8 cellular contexts compared by ENCODE assay signal in the genomic region with DNA sequence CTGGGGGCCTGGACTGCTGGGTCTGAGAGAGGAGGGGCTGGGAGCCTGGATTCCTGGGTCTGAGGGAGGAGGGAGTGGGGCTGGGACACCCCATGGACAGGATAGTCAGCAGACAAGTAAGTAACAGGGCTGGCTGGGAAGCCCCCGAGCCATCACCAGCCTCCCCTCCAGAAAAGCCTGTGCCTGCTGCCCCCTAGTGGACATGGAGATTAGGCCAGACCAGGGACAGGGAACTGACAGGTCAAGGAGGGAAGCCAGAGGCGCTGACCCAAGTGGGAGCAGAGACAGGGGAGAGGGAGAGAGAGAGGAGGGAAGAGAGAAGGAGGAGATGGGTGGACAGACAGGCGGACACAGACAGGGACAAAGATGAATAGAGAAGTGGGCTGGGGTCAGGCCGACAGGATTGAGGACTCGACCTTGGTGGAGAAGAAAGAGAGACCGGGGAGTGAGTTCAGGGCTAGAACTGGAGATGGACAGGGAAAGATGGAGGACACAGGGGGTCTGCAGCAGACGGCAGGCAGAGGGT. TPM values are rescaled to one million over a fixed set of nuclear protein-coding genes. Genes with fewer than 3 reads are reported as not detected.
DNase-seq lines count a peak whose midpoint lies in the region; ATAC-seq and TF ChIP-seq lines count a peak whose summit lies in the region.

No MANE protein-coding gene starts in this region.

- peaks cover 0 to 11% of the 10 kb centered on the region in 2 experiments; a peak in 2 of 4 replicates for H3K4me1 ChIP-seq in SK-N-SH (ENCODE audit: control insufficient read depth in 1 of 2, insufficient read depth in 2 of 2, low read depth in 1 of 2, low read length in 1 of 2)
- no peaks in the 10 kb centered on the region for H3K4me1 ChIP-seq in psoas muscle

- 0 out of 2 replicates have a peak, but pooled peaks cover 3% of the 10 kb centered on the region for H4K20me1 ChIP-seq in SK-N-SH (ENCODE audit: insufficient read depth)

- H3K4me3 ChIP-seq in SK-N-SH (ENCODE audit: low read depth in 2 of 2, low read length in 1 of 2) (no peak overlapping the region; a peak in 1 of 4 replicates), psoas muscle (no peak overlapping the region)

- no peak overlapping the region for H3K27ac ChIP-seq in SK-N-SH (ENCODE audit: low read depth in 2 of 2, low read length in 1 of 2)
- no peak overlapping the region for H3K27ac ChIP-seq in psoas muscle

- WGBS in SK-N-SH (ENCODE audit: low lambda C conversion rate) = 23% methylated on average over 7 of the region's 7 CpGs
- 21 to 24% (median 21%) methylated on average over 7 of the region's 7 CpGs for WGBS in psoas muscle, 3 donors

- H3K9me2 ChIP-seq in SK-N-SH = no peaks in the 10 kb centered on the region

- peaks cover 39% of the 10 kb centered on the region for H3K4me1 Mint-ChIP-seq in activated naive CD4-positive, alpha-beta T cell treated with anti-CD3 and anti-CD28 coated beads for 36 hours (ENCODE audit: low read depth)

- TF ChIP-seq CTCF in SK-N-SH (IDR thresholded peaks at IDR 0.05) (peak; percentile 90), psoas muscle (IDR thresholded peaks at IDR 0.05) (peak; percentile 67)

- H3K9me3 ChIP-seq in SK-N-SH (no peaks in the 10 kb centered on the region), psoas muscle (no peaks in the 10 kb centered on the region)

- CTCF ChIA-PET in SK-N-SH (lab: Yijun Ruan, JAX) = interaction anchor here (0.6 to 3.0 kb wide), 12 partner anchors 8 to 139 kb away, joined by 3 to 17 read pairs (median 3); partner anchors contain the start of gene ARHGEF1
- CTCF ChIA-PET in activated naive CD4-positive, alpha-beta T cell treated with anti-CD3 and anti-CD28 coated beads for 36 hours (lab: Charles Lee) = interaction anchor here (0.8 to 2.3 kb wide), 5 partner anchors 8 to 61 kb away, joined by 3 to 11 read pairs (median 5); no protein-coding TSS in a partner anchor

- H3K4me2 ChIP-seq in SK-N-SH = no peak overlapping the region

- POLR2A ChIA-PET in SK-N-SH (lab: Yijun Ruan, JAX) = no interaction called here

- peak overlapping the region; percentile 44 for H3K27ac Mint-ChIP-seq in activated naive CD4-positive, alpha-beta T cell treated with anti-CD3 and anti-CD28 coated beads for 36 hours

- peaks cover 13% of the 10 kb centered on the region for H3K27me3 ChIP-seq in SK-N-SH (ENCODE audit: insufficient read depth)
- H3K27me3 ChIP-seq in psoas muscle (ENCODE audit: insufficient read depth in 3 of 3, low read length in 2 of 3) = peaks cover 0 to 72% (median 29%) of the 10 kb centered on the region in 3 donors

- H2AFZ ChIP-seq in SK-N-SH (ENCODE audit: low read depth) = no peak overlapping the region

- peak; percentile 76 for TF ChIP-seq RAD21 in SK-N-SH (IDR thresholded peaks at IDR 0.05; ENCODE audit: low read length)

- no peaks in the 10 kb centered on the region for H3K79me2 ChIP-seq in SK-N-SH (ENCODE audit: insufficient read depth)

- intact Hi-C loops in activated naive CD4-positive, alpha-beta T cell treated with anti-CD3 and anti-CD28 coated beads for 36 hours (cut with micrococcal nuclease) = loop anchor here (1.0 to 2.0 kb wide), 4 partner anchors 16 to 76 kb away; no protein-coding TSS in a partner anchor
- intact Hi-C loops in Right ventricle myocardium inferior (cut with DNase I) = loop anchor here (5.0 kb wide), 1 partner anchor 63 kb away; no protein-coding TSS in a partner anchor
- intact Hi-C loops in psoas muscle (cut with DNase I) = loop anchor here in 1 of 2 donors (5.0 kb wide), 1 partner anchor 58 kb away; the partner anchor contains the start of gene CD79A

- H3F3A ChIP-seq in SK-N-SH (replicated peaks; ENCODE audit: insufficient read depth) = no peaks in the 10 kb centered on the region

- H3K4me3 Mint-ChIP-seq in activated naive CD4-positive, alpha-beta T cell treated with anti-CD3 and anti-CD28 coated beads for 36 hours = no peak overlapping the region

- no peak for TF ChIP-seq EP300 in SK-N-SH (IDR thresholded peaks at IDR 0.05; ENCODE audit: borderline replicate concordance in 1 of 2, low read depth in 1 of 2, low read length in 1 of 2)

- H3K36me3 ChIP-seq in SK-N-SH (replicated peaks in 1 of 2; ENCODE audit: control insufficient read depth in 1 of 2, insufficient read depth in 2 of 2, low read length in 1 of 2) (no peaks in the 10 kb centered on the region), psoas muscle (ENCODE audit: insufficient read depth in 1 of 2, low read depth in 1 of 2) (no peaks in the 10 kb centered on the region)

- ATAC-seq in Right ventricle myocardium inferior = peak; percentile 70
- peak; percentile 53 to 80 (median 66) for ATAC-seq in psoas muscle
- no peak for ATAC-seq in HG02884 (IDR thresholded peaks at IDR 0.05; ENCODE audit: unreplicated experiment)
- ATAC-seq in GM18858 (IDR thresholded peaks at IDR 0.05; ENCODE audit: unreplicated experiment) = no peak

- in situ Hi-C loops in KBM-7 (cut with MboI; ENCODE audit: low pct_unique_long_range_greater_than_20kb, low sequenced_read_pairs) = no loop called here

- DNase-seq in EH (ENCODE audit: low read depth) (peak; percentile 59), KBM-7 (peak; percentile 70), SK-N-SH (peak; percentile 93), Right ventricle myocardium inferior (ENCODE audit: missing footprints) (peak; percentile 82), psoas muscle (peak; percentile 58 to 75)
- DNase-seq in activated naive CD4-positive, alpha-beta T cell treated with anti-CD3 and anti-CD28 coated beads for 36 hours = peak; percentile 94

- H3K9ac ChIP-seq in SK-N-SH = no peak overlapping the region

- no peaks in the 10 kb centered on the region for H3K36me3 Mint-ChIP-seq in activated naive CD4-positive, alpha-beta T cell treated with anti-CD3 and anti-CD28 coated beads for 36 hours (ENCODE audit: low read depth)

- no peaks in the 10 kb centered on the region for H3K27me3 Mint-ChIP-seq in activated naive CD4-positive, alpha-beta T cell treated with anti-CD3 and anti-CD28 coated beads for 36 hours (ENCODE audit: low read depth)

- H3K9me3 Mint-ChIP-seq in activated naive CD4-positive, alpha-beta T cell treated with anti-CD3 and anti-CD28 coated beads for 36 hours = no peaks in the 10 kb centered on the region

TF ChIP-seq in SK-N-SH, 30 proteins besides CTCF, POLR2A, EP300 and RAD21:
- TF ChIP-seq GATA2 (CRISPR knock-in tag; IDR thresholded peaks at IDR 0.05) (no peak), SMC3 (IDR thresholded peaks at IDR 0.05; ENCODE audit: low read depth, low read length) (peak; percentile 60; the same call in 1 of the 2 replicates), RCOR1 (IDR thresholded peaks at IDR 0.05; ENCODE audit: low read length) (peak; percentile 18; the same call in 1 of the 2 replicates), POLR2AphosphoS5 (IDR thresholded peaks at IDR 0.05; ENCODE audit: low read depth, low read length) (no peak), TCF12 (IDR thresholded peaks at IDR 0.05) (no peak)
TF ChIP-seq in SK-N-SH: peak in this region for 2.

RNA-seq across cellular contexts. Expression of gene ERFL, which starts 6.7 kb away (rescaled TPM):
- polyA plus RNA-seq in SK-N-SH (2012; rRNA removed) (0.03 and 0.07 TPM in 2 replicates), psoas muscle (under 1 TPM in 1 of 3 donors, not detected in 2; 0.03 TPM)
- polyA plus RNA-seq in SK-N-SH (2012; cell fraction: cytosol; rRNA removed) = 0.08 TPM in 1 of 2 replicates, not detected in the other
- polyA plus RNA-seq in SK-N-SH (2012; cell fraction: nucleus; rRNA removed) = 0.40 and 0.41 TPM in 2 replicates
- total RNA-seq in activated naive CD4-positive, alpha-beta T cell treated with anti-CD3 and anti-CD28 coated beads for 36 hours = 1 to 10 TPM in 1 of 2 experiments, under 1 TPM in 1; 0.99 to 1.3 TPM
- total RNA-seq in Right ventricle myocardium inferior (not detected), psoas muscle (not detected)

RNA-seq across cellular contexts. Expression of gene RABAC1, which starts 24.2 kb away (rescaled TPM):
- polyA plus RNA-seq in SK-N-SH (2012; rRNA removed) (252 and 287 TPM in 2 replicates), psoas muscle (100 to 1,000 TPM in 2 of 3 donors, 10 to 100 TPM in 1; 97.6 to 131 (median 102) TPM)
- polyA plus RNA-seq in SK-N-SH (2012; cell fraction: cytosol; rRNA removed) = 141 and 200 TPM in 2 replicates
- polyA plus RNA-seq in SK-N-SH (2012; cell fraction: nucleus; rRNA removed) = 193 and 241 TPM in 2 replicates
- total RNA-seq in activated naive CD4-positive, alpha-beta T cell treated with anti-CD3 and anti-CD28 coated beads for 36 hours = 10 to 100 TPM; 32.8 TPM
- total RNA-seq in Right ventricle myocardium inferior (68.4 TPM), psoas muscle (10 to 100 TPM; 48.9 to 65.3 (median 55.9) TPM)

RNA-seq across cellular contexts. Expression of gene ARHGEF1, which starts 51.9 kb away (rescaled TPM):
- 67.3 and 102 TPM in 2 replicates for polyA plus RNA-seq in SK-N-SH (2012; rRNA removed)
- polyA plus RNA-seq in SK-N-SH (2012; cell fraction: cytosol; rRNA removed) = 35.5 and 50.9 TPM in 2 replicates
- polyA plus RNA-seq in SK-N-SH (2012; cell fraction: nucleus; rRNA removed) = 244 and 278 TPM in 2 replicates
- total RNA-seq in activated naive CD4-positive, alpha-beta T cell treated with anti-CD3 and anti-CD28 coated beads for 36 hours = 100 to 1,000 TPM; 246 to 260 TPM
- total RNA-seq in Right ventricle myocardium inferior = 31.6 TPM
- total RNA-seq in psoas muscle = 10 to 100 TPM; 15.8 to 22.2 (median 21.3) TPM
- polyA plus RNA-seq in psoas muscle = 10 to 100 TPM; 20.4 to 28.0 (median 20.7) TPM

RNA-seq across cellular contexts. Expression of gene CD79A, which starts 57.8 kb away (rescaled TPM):
- polyA plus RNA-seq in SK-N-SH (2012; rRNA removed) = 0.20 and 0.31 TPM in 2 replicates
- polyA plus RNA-seq in SK-N-SH (2012; cell fraction: cytosol; rRNA removed) = 0.08 and 0.12 TPM in 2 replicates
- 0.23 and 0.28 TPM in 2 replicates for polyA plus RNA-seq in SK-N-SH (2012; cell fraction: nucleus; rRNA removed)
- total RNA-seq in activated naive CD4-positive, alpha-beta T cell treated with anti-CD3 and anti-CD28 coated beads for 36 hours = 1 to 10 TPM; 2.5 to 2.7 TPM
- total RNA-seq in Right ventricle myocardium inferior = 0.19 TPM
- total RNA-seq in psoas muscle = 1 to 10 TPM in 2 of 4 donors, under 1 TPM in 2; 0.30 to 1.4 (median 0.91) TPM
- 1 to 10 TPM in 1 of 3 donors, under 1 TPM in 2; 0.30 to 1.3 (median 0.87) TPM for polyA plus RNA-seq in psoas muscle

RNA-seq across cellular contexts. Expression of gene ATP1A3, which starts 59.1 kb away (rescaled TPM):
- polyA plus RNA-seq in SK-N-SH (2012; rRNA removed) (0.75 and 0.77 TPM in 2 replicates), psoas muscle (under 1 TPM in 2 of 3 donors, not detected in 1; 0.12 to 0.17 TPM)
- polyA plus RNA-seq in SK-N-SH (2012; cell fraction: cytosol; rRNA removed) = 0.80 and 1.9 TPM in 2 replicates
- 0.95 and 1.7 TPM in 2 replicates for polyA plus RNA-seq in SK-N-SH (2012; cell fraction: nucleus; rRNA removed)
- 1 to 10 TPM; 1.1 to 1.5 TPM for total RNA-seq in activated naive CD4-positive, alpha-beta T cell treated with anti-CD3 and anti-CD28 coated beads for 36 hours
- total RNA-seq in Right ventricle myocardium inferior (342 TPM), psoas muscle (under 1 TPM in 2 of 4 donors, not detected in 2; 0.15 to 0.24 TPM)

Comparison
In these comparisons a context has a peak if more than half of its experiments do, and no peak if none do; other contexts are left out.
1. ATAC-seq: peak in Right ventricle myocardium inferior (single experiment) and psoas muscle (4 of 4); none in HG02884 (single experiment) and GM18858 (single experiment).
2. Peak in every context shown above with its lines, with median percentiles within 50 percentile points of each other: DNase-seq.